Comparison of ENCODE assay signal across 17 cellular contexts in genomic region chr15:99997112-99997651, GRCh38.
DNase-seq lines count a peak whose midpoint lies in the region; ATAC-seq and TF ChIP-seq lines count a peak whose summit lies in the region.
"Had no signal": no experiment of that assay in that cellular context is flagged by ENCODE, and none has a peak within 500 bp of the region (broad histone marks: within the 10 kb centered on the region; RNA-seq: fewer than 3 reads in every experiment).

No MANE protein-coding gene starts in this region.

- CTCF ChIA-PET in activated CD8-positive, alpha-beta memory T cell treated with anti-CD3 and anti-CD28 coated beads, Interleukin-2, amount 10 ng/mL, durations not matched to agents 7 days and 5 days (lab: Charles Lee): no interaction called here

- ATAC-seq in activated CD8-positive, alpha-beta memory T cell treated with anti-CD3 and anti-CD28 coated beads, Interleukin-2, amount 10 ng/mL, durations not matched to agents 7 days and 5 days: no peak
- no peak for ATAC-seq in natural killer cell
- ATAC-seq in upper lobe of right lung: peak; percentile 8

- no peaks in the 10 kb centered on the region for H3K27me3 ChIP-seq in upper lobe of right lung
- H3K27me3 ChIP-seq: BLaER1 had no signal

- H3K27ac ChIP-seq in coronary artery: no peak overlapping the region
- no peak overlapping the region for H3K27ac ChIP-seq in upper lobe of right lung
- H3K27ac ChIP-seq: 22Rv1, BLaER1 had no signal

- H3K36me3 ChIP-seq in upper lobe of right lung: no peaks in the 10 kb centered on the region
- H3K36me3 ChIP-seq: BLaER1 had no signal

- intact Hi-C loops in natural killer cell (cut with micrococcal nuclease) (no loop called here), upper lobe of right lung (cut with DNase I) (no loop called here)

- H3K27ac Mint-ChIP-seq in activated CD8-positive, alpha-beta memory T cell treated with anti-CD3 and anti-CD28 coated beads, Interleukin-2, amount 10 ng/mL, durations not matched to agents 7 days and 5 days: no peak overlapping the region
- H3K27ac Mint-ChIP-seq in natural killer cell: no peak overlapping the region

- H3K4me1 ChIP-seq in upper lobe of right lung: no peaks in the 10 kb centered on the region

- no peaks in the 10 kb centered on the region for H3K9me3 Mint-ChIP-seq in activated CD8-positive, alpha-beta memory T cell treated with anti-CD3 and anti-CD28 coated beads, Interleukin-2, amount 10 ng/mL, durations not matched to agents 7 days and 5 days (ENCODE audit: low read depth)
- H3K9me3 Mint-ChIP-seq in natural killer cell: no peaks in the 10 kb centered on the region

- H3K27me3 Mint-ChIP-seq in activated CD8-positive, alpha-beta memory T cell treated with anti-CD3 and anti-CD28 coated beads, Interleukin-2, amount 10 ng/mL, durations not matched to agents 7 days and 5 days: no peaks in the 10 kb centered on the region
- peaks cover 0 to 4% of the 10 kb centered on the region in 2 donors for H3K27me3 Mint-ChIP-seq in natural killer cell (ENCODE audit: low read depth in 2 of 2)

- no peaks in the 10 kb centered on the region for H3K4me1 Mint-ChIP-seq in activated CD8-positive, alpha-beta memory T cell treated with anti-CD3 and anti-CD28 coated beads, Interleukin-2, amount 10 ng/mL, durations not matched to agents 7 days and 5 days
- H3K4me1 Mint-ChIP-seq in natural killer cell: no peaks in the 10 kb centered on the region

- TF ChIP-seq CTCF in coronary artery (IDR thresholded peaks at IDR 0.05) (no peak), natural killer cell (IDR thresholded peaks at IDR 0.05) (no peak), upper lobe of right lung (IDR thresholded peaks at IDR 0.05) (no peak)

- no peaks in the 10 kb centered on the region for H3K36me3 Mint-ChIP-seq in activated CD8-positive, alpha-beta memory T cell treated with anti-CD3 and anti-CD28 coated beads, Interleukin-2, amount 10 ng/mL, durations not matched to agents 7 days and 5 days
- no peaks in the 10 kb centered on the region for H3K36me3 Mint-ChIP-seq in natural killer cell

- no peak overlapping the region for H3K4me3 ChIP-seq in coronary artery
- no peak overlapping the region for H3K4me3 ChIP-seq in upper lobe of right lung
- H3K4me3 ChIP-seq: BLaER1 had no signal

- no peaks in the 10 kb centered on the region for H3K9me3 ChIP-seq in upper lobe of right lung
- H3K9me3 ChIP-seq: BLaER1 had no signal

- peak; percentile 5 for DNase-seq in activated CD8-positive, alpha-beta memory T cell treated with anti-CD3 and anti-CD28 coated beads, Interleukin-2, amount 50 U/mL, for 4 hours
- no peak for DNase-seq in activated CD8-positive, alpha-beta memory T cell treated with anti-CD3 and anti-CD28 coated beads, Interleukin-2, amount 10 ng/mL, durations not matched to agents 7 days and 5 days
- DNase-seq in coronary artery (ENCODE audit: low spot score) (peak; percentile 58), natural killer cell (peak; percentile 6), upper lobe of right lung (peak; percentile 57), T1000 (lab: John Stamatoyannopoulos, UW) (no peak), NCI-H2081 treated with DMSO at 0.1 percent for 48 hours (lab: John Stamatoyannopoulos, UW) (no peak), LoVo (ENCODE audit: low spot score) (no peak)
- DNase-seq: DMS 273 treated with DMSO at 0.1 percent for 48 hours, H7, NCI-H146, NCI-H345, NCI-H526 treated with DMSO at 0.1 percent for 48 hours, OCI-M1, RPMI8226 had no signal

- no peak overlapping the region for H3K4me3 Mint-ChIP-seq in activated CD8-positive, alpha-beta memory T cell treated with anti-CD3 and anti-CD28 coated beads, Interleukin-2, amount 10 ng/mL, durations not matched to agents 7 days and 5 days
- no peak overlapping the region for H3K4me3 Mint-ChIP-seq in natural killer cell

Comparison
In these comparisons a context has a peak if more than half of its experiments do, and no peak if none do; other contexts are left out.
1. DNase-seq: peak in activated CD8-positive, alpha-beta memory T cell treated with anti-CD3 and anti-CD28 coated beads, Interleukin-2, amount 50 U/mL, for 4 hours (single experiment), coronary artery (single experiment), natural killer cell (single experiment) and upper lobe of right lung (single experiment); none in activated CD8-positive, alpha-beta memory T cell treated with anti-CD3 and anti-CD28 coated beads, Interleukin-2, amount 10 ng/mL, durations not matched to agents 7 days and 5 days (single experiment), T1000 (single experiment), NCI-H2081 treated with DMSO at 0.1 percent for 48 hours (single experiment) and LoVo (single experiment).